8 cellular contexts compared by ENCODE assay signal in the genomic region with DNA sequence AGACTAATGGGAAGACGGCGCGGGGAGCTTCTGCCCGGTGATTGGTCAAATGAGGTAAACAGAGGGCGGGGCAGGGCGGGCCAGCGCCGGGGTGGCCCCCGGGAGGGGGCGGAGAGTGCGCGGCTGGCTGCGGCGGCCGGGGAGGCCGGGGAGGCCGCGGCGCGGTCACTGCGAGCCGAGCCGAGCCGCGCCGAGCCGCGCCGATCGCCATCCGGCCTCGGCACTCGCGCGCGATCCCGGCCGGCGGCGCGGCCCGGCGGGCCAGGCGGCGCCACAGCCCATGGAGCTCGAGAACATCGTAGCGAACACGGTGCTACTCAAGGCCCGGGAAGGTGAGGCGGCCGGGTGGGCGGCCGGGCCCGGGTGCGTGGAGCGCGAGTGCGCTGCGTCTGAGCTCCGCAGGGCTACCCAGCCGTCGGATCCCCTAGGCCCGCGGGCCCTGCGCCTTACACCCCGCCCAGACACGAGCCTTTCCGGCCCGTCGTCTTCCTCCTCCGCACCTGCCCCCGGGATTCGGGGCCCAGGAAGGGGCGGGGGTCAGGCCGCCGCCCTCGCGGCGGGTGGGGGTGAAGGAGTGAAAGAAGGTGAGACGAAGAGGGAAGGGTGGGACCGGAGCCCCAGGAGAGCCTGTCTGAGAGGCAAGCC. TPM values are rescaled to one million over a fixed set of nuclear protein-coding genes. Genes with fewer than 3 reads are reported as not detected.
A peak's percentile ranks its signal among the peaks of the same experiment; 100 is the strongest.
DNase-seq lines count a peak whose midpoint lies in the region; ATAC-seq, FAIRE-seq and TF ChIP-seq lines count a peak whose summit lies in the region.

A gene (plus strand): TSS at position 111 of the 645 bp plus-strand sequence. CDS start 170 bp downstream, at position 281.

- no peak for TF ChIP-seq CTCF in CD8-positive, alpha-beta T cell (IDR thresholded peaks at IDR 0.05)
- TF ChIP-seq CTCF in activated B cell treated with CpG ODN at 0.5 μM for 24 hours (IDR thresholded peaks at IDR 0.05): no peak
- TF ChIP-seq CTCF in HepG2 (CRISPR knock-in tag; IDR thresholded peaks at IDR 0.05): 0 out of 2 replicates have a peak, but pooled peaks have one; percentile 6

- peaks cover 31% of the 10 kb centered on the region for H3K36me3 Mint-ChIP-seq in CD8-positive, alpha-beta T cell
- H3K36me3 Mint-ChIP-seq in activated B cell treated with CpG ODN at 0.5 μM for 24 hours (ENCODE audit: low read depth): peaks cover 13% of the 10 kb centered on the region
- H3K36me3 Mint-ChIP-seq in stimulated activated naive B cell treated with anti-CD40 and anti-IgM and Interleukin-4, amounts not matched to agents 10 μg/mL and 1 μg/mL and 100 μg/mL, for 72 hours: peaks cover 23 to 32% of the 10 kb centered on the region in 2 donors

- no peak for TF ChIP-seq EP300 in HepG2 (IDR thresholded peaks at IDR 0.05; ENCODE audit: low read depth in 2 of 2, low read length in 2 of 2)
- TF ChIP-seq EP300 in HepG2 (CRISPR knock-in tag; IDR thresholded peaks at IDR 0.05; ENCODE audit: borderline replicate concordance): no peak

- no peak; a peak in 1 of 4 replicates for TF ChIP-seq POLR2A in HepG2 (IDR thresholded peaks at IDR 0.05; ENCODE audit: insufficient read depth in 1 of 2, low read depth in 2 of 2, low read length in 2 of 2)

- WGBS in HepG2 (ENCODE audit: low lambda C conversion rate): 2% methylated on average over 25 of the region's 82 CpGs

- H3K27me3 Mint-ChIP-seq in CD8-positive, alpha-beta T cell (ENCODE audit: low read depth): no peaks in the 10 kb centered on the region
- H3K27me3 Mint-ChIP-seq in activated B cell treated with CpG ODN at 0.5 μM for 24 hours: no peaks in the 10 kb centered on the region
- H3K27me3 Mint-ChIP-seq in stimulated activated naive B cell treated with anti-CD40 and anti-IgM and Interleukin-4, amounts not matched to agents 10 μg/mL and 1 μg/mL and 100 μg/mL, for 72 hours: no peaks in the 10 kb centered on the region

- H3K27ac ChIP-seq in CD8-positive, alpha-beta T cell (ENCODE audit: low read depth, low read length): peak within 1 kb of the TSS; percentile 86
- H3K27ac ChIP-seq in cingulate gyrus (ENCODE audit: low read depth, low read length) (peak within 1 kb of the TSS; percentile 97), HepG2 (ENCODE audit: extremely low read length, insufficient read depth, low read length) (peak within 1 kb of the TSS; percentile 83)

- H3K4me3 ChIP-seq in CD8-positive, alpha-beta T cell (ENCODE audit: low read depth, low read length): peak within 1 kb of the TSS; percentile 98
- peak within 1 kb of the TSS; percentile 69 to 87 (median 76) for H3K4me3 ChIP-seq in HepG2 (replicated peaks in 1 of 3; ENCODE audit: insufficient read depth in 1 of 3, low read depth in 2 of 3, low read length in 3 of 3)

- H4K20me1 ChIP-seq in HepG2 (ENCODE audit: insufficient read depth, low read length): no peaks in the 10 kb centered on the region

- peak; percentile 9 for ATAC-seq in CD8-positive, alpha-beta T cell
- peak; percentile 4 for ATAC-seq in GM19467 (IDR thresholded peaks at IDR 0.05; ENCODE audit: unreplicated experiment)
- peak; percentile 3 for ATAC-seq in activated B cell treated with CpG ODN at 0.5 μM for 24 hours (ENCODE audit: low read depth)
- ATAC-seq in HepG2: peak; percentile 72
- ATAC-seq in stimulated activated naive B cell treated with anti-CD40 and anti-IgM and Interleukin-4, amounts not matched to agents 10 μg/mL and 1 μg/mL and 100 μg/mL, for 72 hours (replicated peaks): peak; percentile 11 to 14

- H3K79me2 ChIP-seq in HepG2 (ENCODE audit: insufficient read depth, low read length): peaks cover 14% of the 10 kb centered on the region

- peak within 1 kb of the TSS; percentile 91 for H3K4me3 Mint-ChIP-seq in CD8-positive, alpha-beta T cell
- peak within 1 kb of the TSS; percentile 91 for H3K4me3 Mint-ChIP-seq in activated B cell treated with CpG ODN at 0.5 μM for 24 hours
- H3K4me3 Mint-ChIP-seq in stimulated activated naive B cell treated with anti-CD40 and anti-IgM and Interleukin-4, amounts not matched to agents 10 μg/mL and 1 μg/mL and 100 μg/mL, for 72 hours: peak within 1 kb of the TSS; percentile 92 to 93

- peak within 1 kb of the TSS; percentile 96 for H3K9ac ChIP-seq in HepG2 (ENCODE audit: insufficient read depth, low read depth, low read length)

- peaks cover 59% of the 10 kb centered on the region for H3K4me1 Mint-ChIP-seq in CD8-positive, alpha-beta T cell (ENCODE audit: low read depth)
- peaks cover 60% of the 10 kb centered on the region for H3K4me1 Mint-ChIP-seq in activated B cell treated with CpG ODN at 0.5 μM for 24 hours
- peaks cover 45 to 57% of the 10 kb centered on the region in 2 donors for H3K4me1 Mint-ChIP-seq in stimulated activated naive B cell treated with anti-CD40 and anti-IgM and Interleukin-4, amounts not matched to agents 10 μg/mL and 1 μg/mL and 100 μg/mL, for 72 hours

- peaks cover 53% of the 10 kb centered on the region for H3K4me1 ChIP-seq in CD8-positive, alpha-beta T cell (ENCODE audit: insufficient read depth, low read length)
- H3K4me1 ChIP-seq in HepG2 (ENCODE audit: insufficient read depth, low read length): peaks cover 43% of the 10 kb centered on the region

- H3K36me3 ChIP-seq in CD8-positive, alpha-beta T cell (ENCODE audit: insufficient read depth, low read length): peaks cover 7% of the 10 kb centered on the region
- peaks cover 0 to 4% of the 10 kb centered on the region in 2 experiments; a peak in 1 of 5 replicates for H3K36me3 ChIP-seq in HepG2 (replicated peaks in 1 of 2; ENCODE audit: control insufficient read depth in 1 of 2, insufficient read depth in 2 of 2, low read length in 2 of 2)

- CTCF ChIA-PET in CD8-positive, alpha-beta T cell (lab: Charles Lee): interaction anchor here (1.1 to 14.6 kb wide), 5 partner anchors 14 to 75 kb away, joined by 3 to 285 read pairs (median 20); a partner anchor contains a TSS
- CTCF ChIA-PET in activated B cell treated with CpG ODN at 0.5 μM for 24 hours (lab: Charles Lee) (interaction anchor here (1.2 to 7.2 kb wide), 4 partner anchors 23 to 36 kb away, joined by 3 to 53 read pairs (median 6); no protein-coding TSS in a partner anchor), HepG2 (lab: Yijun Ruan, JAX; ENCODE audit: low intra/inter-chr PET ratio, low total read pairs) (interaction anchor here (0.9 to 1.2 kb wide), 2 partner anchors 23 to 28 kb away, joined by 3 to 5 read pairs; no protein-coding TSS in a partner anchor)

- in situ Hi-C loops in HepG2 (cut with HindIII; ENCODE audit: extremely low pct_ligation_motif_present, low pct_unique_long_range_greater_than_20kb): no loop called here

- H3K27ac Mint-ChIP-seq in CD8-positive, alpha-beta T cell: peak within 1 kb of the TSS; percentile 98
- peak within 1 kb of the TSS; percentile 93 for H3K27ac Mint-ChIP-seq in activated B cell treated with CpG ODN at 0.5 μM for 24 hours
- H3K27ac Mint-ChIP-seq in stimulated activated naive B cell treated with anti-CD40 and anti-IgM and Interleukin-4, amounts not matched to agents 10 μg/mL and 1 μg/mL and 100 μg/mL, for 72 hours: peak within 1 kb of the TSS; percentile 95

- H3K9me3 Mint-ChIP-seq in CD8-positive, alpha-beta T cell: no peaks in the 10 kb centered on the region
- H3K9me3 Mint-ChIP-seq in activated B cell treated with CpG ODN at 0.5 μM for 24 hours: no peaks in the 10 kb centered on the region
- H3K9me3 Mint-ChIP-seq in stimulated activated naive B cell treated with anti-CD40 and anti-IgM and Interleukin-4, amounts not matched to agents 10 μg/mL and 1 μg/mL and 100 μg/mL, for 72 hours: no peaks in the 10 kb centered on the region

- intact Hi-C loops in CD8-positive, alpha-beta T cell (cut with DNase I, micrococcal nuclease): loop anchor here (1.0 to 5.0 kb wide), 10 partner anchors 20 to 884 kb away; a partner anchor contains a TSS
- intact Hi-C loops in activated B cell treated with CpG ODN at 0.5 μM for 24 hours (cut with micrococcal nuclease) (loop anchor here (1.0 to 5.0 kb wide), 9 partner anchors 20 to 1039 kb away; a partner anchor contains a TSS), HepG2 (cut with micrococcal nuclease; ENCODE audit: unreplicated experiment) (no loop called here)

- POLR2A ChIA-PET in CD8-positive, alpha-beta T cell (lab: Charles Lee): interaction anchor here (0.6 to 15.2 kb wide), 11 partner anchors 10 to 889 kb away, joined by 3 to 498 read pairs (median 7); a partner anchor contains a TSS
- POLR2A ChIA-PET in activated B cell treated with CpG ODN at 0.5 μM for 24 hours (lab: Charles Lee): interaction anchor here (0.6 to 12.5 kb wide), 22 partner anchors 8 to 890 kb away, joined by 3 to 296 read pairs (median 4); a partner anchor contains a TSS
- POLR2A ChIA-PET in HepG2 (lab: Yijun Ruan, JAX): interaction anchor here (0.8 to 2.9 kb wide), 23 partner anchors 9 to 101 kb away, joined by 3 to 30 read pairs (median 6); a partner anchor contains a TSS

- peak within 1 kb of the TSS; percentile 50 for H2AFZ ChIP-seq in HepG2 (ENCODE audit: low read length)

- DNase-seq in CD8-positive, alpha-beta T cell: peak in 6 of 7 experiments; percentile 62 to 84 (median 69)
- DNase-seq in HT1080 (ENCODE audit: low read depth): no peak
- DNase-seq in activated B cell treated with CpG ODN at 0.5 μM for 24 hours: peak; percentile 60
- DNase-seq in HepG2 (ENCODE audit: low spot score): no peak
- peak; percentile 60 for DNase-seq in stimulated activated naive B cell treated with anti-CD40 and anti-IgM and Interleukin-4, amounts not matched to agents 10 μg/mL and 1 μg/mL and 100 μg/mL, for 72 hours
- no peak for DNase-seq in DMS114 treated with DMSO at 0.1 percent for 48 hours (lab: John Stamatoyannopoulos, UW; ENCODE audit: unreplicated experiment)

- BruUV-seq in HepG2 (replicated peaks; lab: Mats Ljungman, UMichigan): no TSS peak

- peak; percentile 46; the same call in 1 of the 2 replicates for TF ChIP-seq RAD21 in HepG2 (CRISPR knock-in tag; IDR thresholded peaks at IDR 0.05)

- no peaks in the 10 kb centered on the region for H3K9me3 ChIP-seq in CD8-positive, alpha-beta T cell (ENCODE audit: low read length)
- H3K9me3 ChIP-seq in HepG2 (ENCODE audit: low read length): no peaks in the 10 kb centered on the region

- no peak for FAIRE-seq in HepG2 (lab: Jason Lieb, UNC)

- H3K27me3 ChIP-seq in CD8-positive, alpha-beta T cell (ENCODE audit: insufficient read depth, low read length): no peaks in the 10 kb centered on the region
- peaks cover 0 to 14% of the 10 kb centered on the region in 2 experiments; a peak in 2 of 5 replicates for H3K27me3 ChIP-seq in HepG2 (ENCODE audit: control insufficient read depth in 1 of 2, insufficient read depth in 2 of 2, low read length in 2 of 2)

- peak within 1 kb of the TSS; percentile 95 for H3K4me2 ChIP-seq in HepG2 (ENCODE audit: low read depth, low read length)

RNA-seq across cellular contexts. Expression of the gene that starts here (rescaled TPM):
- 100 to 1,000 TPM; 133 to 139 TPM for total RNA-seq in CD8-positive, alpha-beta T cell
- 42.3 and 46.2 TPM in 2 replicates for total RNA-seq in HT1080 (2014; rRNA removed; shearing (Covaris generic))
- polyA plus RNA-seq in HT1080 (2015; cell fraction: cytosol; rRNA removed): 39.5 and 45.7 TPM in 2 replicates
- 23.2 and 24.1 TPM in 2 replicates for polyA plus RNA-seq in HT1080 (2015; cell fraction: nucleus; rRNA removed)
- total RNA-seq in activated B cell treated with CpG ODN at 0.5 μM for 24 hours (90.6 and 92.6 TPM in 2 replicates), HepG2 (2016; rRNA removed; fragmentation: Illumina TruSeq; extraction: Trizol) (16.1 and 19.9 TPM in 2 replicates)
- total RNA-seq in HepG2 (2016; cell fraction: cytosol; rRNA removed; fragmentation: Illumina TruSeq; extraction: Trizol; ENCODE audit: low read depth): 21.2 and 25.1 TPM in 2 replicates
- total RNA-seq in HepG2 (2016; cell fraction: insoluble cytoplasmic fraction; rRNA removed; fragmentation: Illumina TruSeq; extraction: Trizol): 15.7 and 20.8 TPM in 2 replicates
- 43.3 and 44.5 TPM in 2 replicates for total RNA-seq in HepG2 (2016; cell fraction: membrane; rRNA removed; fragmentation: Illumina TruSeq; extraction: Trizol)
- total RNA-seq in HepG2 (2016; cell fraction: nucleus; rRNA removed; fragmentation: Illumina TruSeq; extraction: Trizol): 15.6 TPM in 2 replicates
- 13.2 and 17.4 TPM in 2 replicates for polyA plus RNA-seq in HepG2 (2011; rRNA removed)
- 16.2 and 19.6 TPM in 2 replicates for polyA plus RNA-seq in HepG2 (2011; cell fraction: cytosol; rRNA removed)
- 21.6 and 24.6 TPM in 2 replicates for polyA plus RNA-seq in HepG2 (2011; cell fraction: nucleus; rRNA removed)
- 16.7 and 17.5 TPM in 2 replicates for polyA plus RNA-seq in HepG2 (2012)
- polyA plus RNA-seq in HepG2 (2016; cell fraction: cytosol; fragmentation: Illumina TruSeq; extraction: Trizol; ENCODE audit: low read depth): 36.3 and 37.2 TPM in 2 replicates
- polyA plus RNA-seq in HepG2 (2016; cell fraction: insoluble cytoplasmic fraction; fragmentation: Illumina TruSeq; extraction: Trizol; ENCODE audit: low read depth): 20.6 and 21.6 TPM in 2 replicates
- 45.6 and 48.4 TPM in 2 replicates for polyA plus RNA-seq in HepG2 (2016; cell fraction: membrane; fragmentation: Illumina TruSeq; extraction: Trizol; ENCODE audit: low read depth)
- 22.8 and 26.4 TPM in 2 replicates for polyA plus RNA-seq in HepG2 (2016; cell fraction: nucleus; fragmentation: Illumina TruSeq; extraction: Trizol; ENCODE audit: insufficient read depth, low read depth)
- 11.2 and 22.9 TPM in 2 replicates for polyA minus RNA-seq in HepG2 (2011; rRNA and poly(A)+ RNA removed; ENCODE audit: low replicate concordance)
- polyA minus RNA-seq in HepG2 (2011; cell fraction: cytosol; rRNA and poly(A)+ RNA removed): 13.6 and 15.1 TPM in 2 replicates
- polyA minus RNA-seq in HepG2 (2011; cell fraction: nucleus; rRNA and poly(A)+ RNA removed): 19.2 and 24.9 TPM in 2 replicates

Comparison
In these comparisons a context has a peak if more than half of its experiments do, and no peak if none do; other contexts are left out.
1. ATAC-seq: peak in every context shown above with its lines; median percentile 72 in HepG2; 12 in stimulated activated naive B cell treated with anti-CD40 and anti-IgM and Interleukin-4, amounts not matched to agents 10 μg/mL and 1 μg/mL and 100 μg/mL, for 72 hours; 9 in CD8-positive, alpha-beta T cell; 4 in GM19467; 3 in activated B cell treated with CpG ODN at 0.5 μM for 24 hours.
2. DNase-seq: peak in CD8-positive, alpha-beta T cell (6 of 7), activated B cell treated with CpG ODN at 0.5 μM for 24 hours (single experiment) and stimulated activated naive B cell treated with anti-CD40 and anti-IgM and Interleukin-4, amounts not matched to agents 10 μg/mL and 1 μg/mL and 100 μg/mL, for 72 hours (single experiment); none in HT1080 (single experiment), HepG2 (single experiment) and DMS114 treated with DMSO at 0.1 percent for 48 hours (single experiment).
3. Peak in every context shown above with its lines, with median percentiles within 50 percentile points of each other: H3K27ac ChIP-seq, H3K27ac Mint-ChIP-seq and H3K4me3 Mint-ChIP-seq.